In genomic region chr18:42052137-42052708, GRCh38 we compare ENCODE assay signal across 10 cellular contexts.
A peak's percentile ranks its signal among the peaks of the same experiment; 100 is the strongest.
DNase-seq lines count a peak whose midpoint lies in the region; ATAC-seq and TF ChIP-seq lines count a peak whose summit lies in the region.
"Had no signal": no experiment of that assay in that cellular context is flagged by ENCODE, and none has a peak within 500 bp of the region (broad histone marks: within the 10 kb centered on the region; RNA-seq: fewer than 3 reads in every experiment).

No MANE protein-coding gene starts in this region.

- no peaks in the 10 kb centered on the region for H4K20me1 ChIP-seq in mammary epithelial cell (ENCODE audit: insufficient read depth, low read length)

- H3K4me3 ChIP-seq in mammary epithelial cell (replicated peaks in 1 of 3; ENCODE audit: insufficient read depth in 1 of 3, low read depth in 2 of 3, low read length in 3 of 3) (no peak overlapping the region), Panc1 (ENCODE audit: low read depth in 2 of 2, low read length in 2 of 2) (no peak overlapping the region)
- no peak overlapping the region for H3K4me3 ChIP-seq in effector memory CD4-positive, alpha-beta T cell (ENCODE audit: insufficient read depth, low read depth, low read length, poor library complexity, severe bottlenecking)

- no peak overlapping the region for H3K27ac ChIP-seq in mammary epithelial cell (ENCODE audit: insufficient read depth, low read depth, low read length)
- no peak overlapping the region for H3K27ac ChIP-seq in Panc1 (ENCODE audit: low read length)
- H3K27ac ChIP-seq in effector memory CD4-positive, alpha-beta T cell (ENCODE audit: insufficient read depth, low read length, poor library complexity, severe bottlenecking): no peak overlapping the region

- WGBS in mammary epithelial cell (ENCODE audit: low coverage, missing lambda C conversion rate): 65% methylated on average over 3 of the region's 3 CpGs

- H3K4me1 ChIP-seq in mammary epithelial cell (ENCODE audit: insufficient read depth, low read length) (peaks cover 26% of the 10 kb centered on the region), Panc1 (ENCODE audit: control insufficient read depth, insufficient read depth, low read length) (no peaks in the 10 kb centered on the region)
- no peaks in the 10 kb centered on the region for H3K4me1 ChIP-seq in effector memory CD4-positive, alpha-beta T cell (ENCODE audit: control insufficient read depth, insufficient read depth, low read length, poor library complexity, severe bottlenecking)

- no peaks in the 10 kb centered on the region for H3K79me2 ChIP-seq in mammary epithelial cell (ENCODE audit: insufficient read depth, low read length)

- no peaks in the 10 kb centered on the region for H3K27me3 Mint-ChIP-seq in MCF 10A (ENCODE audit: insufficient read depth, unreplicated experiment)
- H3K27me3 Mint-ChIP-seq: activated naive CD8-positive, alpha-beta T cell treated with anti-CD3 and anti-CD28 coated beads, Interleukin-2, amount 10 ng/mL, durations not matched to agents 7 days and 5 days had no signal

- ATAC-seq in Panc1: no peak
- no peak for ATAC-seq in GM19328 (IDR thresholded peaks at IDR 0.05; ENCODE audit: unreplicated experiment)
- ATAC-seq in esophagus mucosa: no peak
- ATAC-seq: stimulated activated effector memory CD8-positive, alpha-beta T cell treated with anti-CD3 and anti-CD28 coated beads, Interleukin-12 subunit alpha, Interleukin-12 subunit beta, amount 100 ng/mL, for 72 hours had no signal

- no peak overlapping the region for H3K9ac ChIP-seq in mammary epithelial cell (ENCODE audit: insufficient read depth, low read length)

- no peak overlapping the region for H2AFZ ChIP-seq in mammary epithelial cell (ENCODE audit: low read depth, low read length)

- CTCF ChIA-PET in MCF 10A (lab: Yijun Ruan, JAX) (interaction anchor here (0.5 to 3.3 kb wide), 12 partner anchors 12 to 1545 kb away, joined by 3 to 23 read pairs (median 4); no protein-coding TSS in a partner anchor), mammary epithelial cell (lab: Charles Lee; ENCODE audit: low non-redundant PET) (interaction anchor here (0.6 kb wide), 1 partner anchor 1224 kb away, joined by 8 read pairs; no protein-coding TSS in a partner anchor), Panc1 (lab: Charles Lee) (no interaction called here)

- H3K4me1 Mint-ChIP-seq in MCF 10A (ENCODE audit: insufficient read depth, unreplicated experiment): peaks cover 12% of the 10 kb centered on the region
- H3K4me1 Mint-ChIP-seq: stimulated activated effector memory CD8-positive, alpha-beta T cell treated with anti-CD3 and anti-CD28 coated beads, Interleukin-12 subunit alpha, Interleukin-12 subunit beta, amount 100 ng/mL, for 72 hours had no signal

- intact Hi-C loops in MCF 10A (cut with micrococcal nuclease) (loop anchor here (2.0 to 5.0 kb wide), 3 partner anchors 63 to 1511 kb away; no protein-coding TSS in a partner anchor), mammary epithelial cell (cut with micrococcal nuclease) (loop anchor here (2.0 kb wide), 1 partner anchor 63 kb away; no protein-coding TSS in a partner anchor), Panc1 (cut with micrococcal nuclease; ENCODE audit: unreplicated experiment) (loop anchor here (10.0 kb wide), 1 partner anchor 1513 kb away; no protein-coding TSS in a partner anchor)

- H3K9me3 ChIP-seq in mammary epithelial cell (replicated peaks; ENCODE audit: insufficient read depth, low read length) (no peaks in the 10 kb centered on the region), Panc1 (ENCODE audit: control insufficient read depth, insufficient read depth, low read depth, low read length) (no peaks in the 10 kb centered on the region)
- no peaks in the 10 kb centered on the region for H3K9me3 ChIP-seq in effector memory CD4-positive, alpha-beta T cell (ENCODE audit: control insufficient read depth, low read length)

- H3K4me2 ChIP-seq in mammary epithelial cell (ENCODE audit: insufficient read depth, low read depth, low read length): no peak overlapping the region

- no peak overlapping the region for H3K27ac Mint-ChIP-seq in MCF 10A (ENCODE audit: low read depth, unreplicated experiment)
- H3K27ac Mint-ChIP-seq: activated naive CD8-positive, alpha-beta T cell treated with anti-CD3 and anti-CD28 coated beads, Interleukin-2, amount 10 ng/mL, durations not matched to agents 7 days and 5 days; stimulated activated effector memory CD8-positive, alpha-beta T cell treated with anti-CD3 and anti-CD28 coated beads, Interleukin-12 subunit alpha, Interleukin-12 subunit beta, amount 100 ng/mL, for 72 hours had no signal

- H3K27me3 ChIP-seq in mammary epithelial cell (ENCODE audit: insufficient read depth, low read length) (no peaks in the 10 kb centered on the region), Panc1 (ENCODE audit: control insufficient read depth, insufficient read depth, low read length) (no peaks in the 10 kb centered on the region)
- no peaks in the 10 kb centered on the region for H3K27me3 ChIP-seq in effector memory CD4-positive, alpha-beta T cell (replicated peaks; ENCODE audit: control insufficient read depth, insufficient read depth, low read length, poor library complexity, severe bottlenecking)

- in situ Hi-C loops in mammary epithelial cell (cut with MboI; ENCODE audit: low sequenced_read_pairs in 2 of 2): no loop called here
- in situ Hi-C loops in Panc1 (cut with HindIII; ENCODE audit: low pct_unique_long_range_greater_than_20kb, low sequenced_read_pairs): no loop called here

- H3K36me3 ChIP-seq in mammary epithelial cell (ENCODE audit: insufficient read depth, low read length) (peaks cover 8% of the 10 kb centered on the region), Panc1 (ENCODE audit: control insufficient read depth, insufficient read depth, low read length) (no peaks in the 10 kb centered on the region; the same call in 1 of the 2 replicates)
- H3K36me3 ChIP-seq in effector memory CD4-positive, alpha-beta T cell (ENCODE audit: control insufficient read depth, insufficient read depth, low read length): peaks cover 10% of the 10 kb centered on the region

- no peaks in the 10 kb centered on the region for H3K9me3 Mint-ChIP-seq in MCF 10A (ENCODE audit: unreplicated experiment)
- H3K9me3 Mint-ChIP-seq: activated naive CD8-positive, alpha-beta T cell treated with anti-CD3 and anti-CD28 coated beads, Interleukin-2, amount 10 ng/mL, durations not matched to agents 7 days and 5 days; stimulated activated effector memory CD8-positive, alpha-beta T cell treated with anti-CD3 and anti-CD28 coated beads, Interleukin-12 subunit alpha, Interleukin-12 subunit beta, amount 100 ng/mL, for 72 hours had no signal

- H3K4me3 Mint-ChIP-seq in MCF 10A (ENCODE audit: unreplicated experiment): no peak overlapping the region
- H3K4me3 Mint-ChIP-seq: activated naive CD8-positive, alpha-beta T cell treated with anti-CD3 and anti-CD28 coated beads, Interleukin-2, amount 10 ng/mL, durations not matched to agents 7 days and 5 days; stimulated activated effector memory CD8-positive, alpha-beta T cell treated with anti-CD3 and anti-CD28 coated beads, Interleukin-12 subunit alpha, Interleukin-12 subunit beta, amount 100 ng/mL, for 72 hours had no signal

- peaks cover 46% of the 10 kb centered on the region for H3K36me3 Mint-ChIP-seq in MCF 10A (ENCODE audit: insufficient read depth, unreplicated experiment)

- no peak for DNase-seq in MCF 10A (ENCODE audit: unreplicated experiment)
- no peak for DNase-seq in mammary epithelial cell
- no peak for DNase-seq in Panc1 (ENCODE audit: low read depth, low spot score)
- DNase-seq in fibroblast of gingiva (ENCODE audit: low read depth): peak; percentile 38
- DNase-seq in superior temporal gyrus (ENCODE audit: extremely low spot score): peak; percentile 87
- no peak for DNase-seq in effector memory CD4-positive, alpha-beta T cell
- DNase-seq: activated naive CD8-positive, alpha-beta T cell treated with anti-CD3 and anti-CD28 coated beads, Interleukin-2, amount 10 ng/mL, durations not matched to agents 7 days and 5 days had no signal

- BruUV-seq in MCF 10A (replicated peaks; lab: Mats Ljungman, UMichigan) (no TSS peak), mammary epithelial cell (replicated peaks; lab: Mats Ljungman, UMichigan) (no TSS peak), Panc1 (replicated peaks; lab: Mats Ljungman, UMichigan) (no TSS peak)

- POLR2A ChIA-PET in MCF 10A (lab: Yijun Ruan, JAX) (no interaction called here), Panc1 (lab: Charles Lee) (no interaction called here)

- dilution Hi-C loops in mammary epithelial cell (cut with HindIII; ENCODE audit: low sequenced_read_pairs): no loop called here

- TF ChIP-seq CTCF in MCF 10A (IDR thresholded peaks at IDR 0.05; ENCODE audit: unreplicated experiment) (peak; percentile 45), mammary epithelial cell (conservative IDR thresholded peaks at IDR 0.05 in 1 of 2, IDR thresholded peaks at IDR 0.05 in 1 of 2; ENCODE audit: extremely low read depth in 1 of 2, insufficient read depth in 1 of 2, low read depth in 1 of 2, low read length in 2 of 2) (peak in 1 of 2 donors; percentile 40), Panc1 (IDR thresholded peaks at IDR 0.05) (peak; percentile 8; the same call in 1 of the 2 replicates)

Comparison
In these comparisons a context has a peak if more than half of its experiments do, and no peak if none do; other contexts are left out.
1. DNase-seq: peak in fibroblast of gingiva (single experiment) and superior temporal gyrus (single experiment); none in MCF 10A (single experiment), mammary epithelial cell (single experiment), Panc1 (single experiment) and effector memory CD4-positive, alpha-beta T cell (0 of 3).